Comparison of ENCODE assay signal across 39 cellular contexts in the genomic region with DNA sequence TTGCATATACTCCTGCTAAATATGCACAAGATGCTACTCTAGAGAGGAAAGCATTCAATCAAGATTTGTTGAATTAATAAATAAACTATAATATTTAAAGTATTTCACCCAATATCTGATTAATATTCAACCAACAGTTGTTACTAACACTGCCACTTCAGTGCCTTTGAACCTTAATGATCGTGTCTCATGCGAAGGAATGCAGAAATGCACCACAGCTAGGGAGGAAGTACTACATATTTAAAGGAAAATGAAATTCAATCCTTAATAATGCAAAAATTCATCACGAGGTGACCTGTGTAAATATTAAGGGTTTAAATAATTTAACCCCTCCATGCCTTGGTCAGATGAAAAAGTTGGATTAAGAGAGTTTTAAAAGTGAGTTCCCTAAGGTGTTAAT.
"Had no signal": no experiment of that assay in that cellular context is flagged by ENCODE, and none has a peak within 500 bp of the region (broad histone marks: within the 10 kb centered on the region; RNA-seq: fewer than 3 reads in every experiment).

No MANE protein-coding gene starts in this region.

- H3K27me3 Mint-ChIP-seq: activated naive CD4-positive, alpha-beta T cell treated with anti-CD3 and anti-CD28 coated beads, Interleukin-2, amount 10 ng/mL, durations not matched to agents 7 days and 5 days; activated naive CD4-positive, alpha-beta T cell treated with anti-CD3 and anti-CD28 coated beads, Interleukin-2, amount 50 U/mL, for 24 hours; activated naive CD8-positive, alpha-beta T cell treated with anti-CD3 and anti-CD28 coated beads for 36 hours; activated naive CD8-positive, alpha-beta T cell treated with anti-CD3 and anti-CD28 coated beads, Interleukin-2, amount 10 ng/mL, durations not matched to agents 7 days and 5 days; activated naive CD8-positive, alpha-beta T cell treated with anti-CD3 and anti-CD28 coated beads, Interleukin-2, amount 50 U/mL, for 24 hours; activated T-cell treated with anti-CD3 and anti-CD28 coated beads, Interleukin-2, amount 50 U/mL, for 24 hours; activated T-helper 17 cell treated with anti-CD3 and anti-CD28 coated beads, Interleukin-2, amount 50 U/mL, for 72 hours; brain had no signal

- H3K36me3 Mint-ChIP-seq: activated naive CD4-positive, alpha-beta T cell treated with anti-CD3 and anti-CD28 coated beads, Interleukin-2, amount 10 ng/mL, durations not matched to agents 7 days and 5 days; activated naive CD4-positive, alpha-beta T cell treated with anti-CD3 and anti-CD28 coated beads, Interleukin-2, amount 50 U/mL, for 24 hours; activated naive CD8-positive, alpha-beta T cell; activated naive CD8-positive, alpha-beta T cell treated with anti-CD3 and anti-CD28 coated beads, Interleukin-2, amount 10 ng/mL, durations not matched to agents 7 days and 5 days; brain had no signal

- H3K9me3 Mint-ChIP-seq: activated naive CD4-positive, alpha-beta T cell treated with anti-CD3 and anti-CD28 coated beads, Interleukin-2, amount 10 ng/mL, durations not matched to agents 7 days and 5 days; activated naive CD8-positive, alpha-beta T cell treated with anti-CD3 and anti-CD28 coated beads for 36 hours; activated naive CD8-positive, alpha-beta T cell treated with anti-CD3 and anti-CD28 coated beads, Interleukin-2, amount 50 U/mL, for 24 hours; activated T-cell treated with anti-CD3 and anti-CD28 coated beads, Interleukin-2, amount 50 U/mL, for 24 hours; activated T-cell treated with anti-CD3 and anti-CD28 coated beads, Interleukin-2, amount 50 U/mL, for 4 hours; activated T-helper 1 cell treated with anti-CD3 and anti-CD28 coated beads, Interleukin-12 subunit alpha, Interleukin-12 subunit beta, Interleukin-2, Interleukin-4 antibody, amounts not matched to agents 30 ng/mL and 10 ng/mL and 1 ng/mL, durations not matched to agents 14 hours and 24 hours and 36 hours; activated T-helper 17 cell treated with anti-CD3 and anti-CD28 coated beads, Interleukin-2, amount 50 U/mL, for 72 hours; activated T-helper 2 cell treated with anti-CD3 and anti-CD28 coated beads, Interferon-gamma antibody, Interleukin-2, Interleukin-4, amounts not matched to agents 10 μg/mL and 5 μg/mL and 100 μg/mL, durations not matched to agents 14 hours and 24 hours and 36 hours had no signal

- H3K36me3 ChIP-seq: adrenal gland, ascending aorta, brain microvascular endothelial cell, breast epithelium, cardiac muscle cell had no signal

- H3K27ac ChIP-seq: adrenal gland, ascending aorta, body of pancreas, brain microvascular endothelial cell, breast epithelium, cardiac muscle cell had no signal

- H3K4me3 Mint-ChIP-seq: activated naive CD4-positive, alpha-beta T cell treated with anti-CD3 and anti-CD28 coated beads for 36 hours; activated naive CD4-positive, alpha-beta T cell treated with anti-CD3 and anti-CD28 coated beads, Interleukin-2, amount 10 ng/mL, durations not matched to agents 7 days and 5 days; activated naive CD4-positive, alpha-beta T cell treated with anti-CD3 and anti-CD28 coated beads, Interleukin-2, amount 50 U/mL, for 24 hours; activated naive CD8-positive, alpha-beta T cell; activated naive CD8-positive, alpha-beta T cell treated with anti-CD3 and anti-CD28 coated beads for 36 hours; activated naive CD8-positive, alpha-beta T cell treated with anti-CD3 and anti-CD28 coated beads, Interleukin-2, amount 10 ng/mL, durations not matched to agents 7 days and 5 days; activated naive CD8-positive, alpha-beta T cell treated with anti-CD3 and anti-CD28 coated beads, Interleukin-2, amount 50 U/mL, for 24 hours; activated T-cell treated with anti-CD3 and anti-CD28 coated beads, Interleukin-2, amount 50 U/mL, for 24 hours; activated T-cell treated with anti-CD3 and anti-CD28 coated beads, Interleukin-2, amount 50 U/mL, for 4 hours; activated T-cell treated with anti-CD3 and anti-CD28 coated beads, Interleukin-2, amount 50 U/mL, for 72 hours; activated T-helper 1 cell treated with anti-CD3 and anti-CD28 coated beads, Interleukin-12 subunit alpha, Interleukin-12 subunit beta, Interleukin-2, Interleukin-4 antibody, amounts not matched to agents 30 ng/mL and 10 ng/mL and 1 ng/mL, durations not matched to agents 14 hours and 24 hours and 36 hours; activated T-helper 17 cell treated with anti-CD3 and anti-CD28 coated beads, Interleukin-2, amount 50 U/mL, for 72 hours; brain; central memory CD8-positive, alpha-beta T cell had no signal

- H3K4me3 ChIP-seq: adrenal gland, ascending aorta, body of pancreas, breast epithelium, cardiac muscle cell had no signal

- H3K4me1 Mint-ChIP-seq: activated naive CD4-positive, alpha-beta T cell treated with anti-CD3 and anti-CD28 coated beads, Interleukin-2, amount 10 ng/mL, durations not matched to agents 7 days and 5 days; activated naive CD4-positive, alpha-beta T cell treated with anti-CD3 and anti-CD28 coated beads, Interleukin-2, amount 50 U/mL, for 24 hours; activated T-helper 17 cell treated with anti-CD3 and anti-CD28 coated beads, Interleukin-2, amount 50 U/mL, for 72 hours had no signal

- H3K27ac Mint-ChIP-seq: activated naive CD4-positive, alpha-beta T cell treated with anti-CD3 and anti-CD28 coated beads for 36 hours; activated naive CD4-positive, alpha-beta T cell treated with anti-CD3 and anti-CD28 coated beads, Interleukin-2, amount 10 ng/mL, durations not matched to agents 7 days and 5 days; activated naive CD4-positive, alpha-beta T cell treated with anti-CD3 and anti-CD28 coated beads, Interleukin-2, amount 50 U/mL, for 24 hours; activated naive CD4-positive, alpha-beta T cell treated with anti-CD3 and anti-CD28 coated beads, Interleukin-2, amount 50 U/mL, for 72 hours; activated naive CD8-positive, alpha-beta T cell; activated naive CD8-positive, alpha-beta T cell treated with anti-CD3 and anti-CD28 coated beads for 36 hours; activated naive CD8-positive, alpha-beta T cell treated with anti-CD3 and anti-CD28 coated beads, Interleukin-2, amount 10 ng/mL, durations not matched to agents 7 days and 5 days; activated naive CD8-positive, alpha-beta T cell treated with anti-CD3 and anti-CD28 coated beads, Interleukin-2, amount 50 U/mL, for 24 hours; activated T-cell treated with anti-CD3 and anti-CD28 coated beads, Interleukin-2, amount 50 U/mL, for 24 hours; activated T-cell treated with anti-CD3 and anti-CD28 coated beads, Interleukin-2, amount 50 U/mL, for 72 hours; activated T-helper 1 cell treated with anti-CD3 and anti-CD28 coated beads, Interleukin-12 subunit alpha, Interleukin-12 subunit beta, Interleukin-2, Interleukin-4 antibody, amounts not matched to agents 30 ng/mL and 10 ng/mL and 1 ng/mL, durations not matched to agents 14 hours and 24 hours and 36 hours; activated T-helper 17 cell treated with anti-CD3 and anti-CD28 coated beads, Interleukin-2, amount 50 U/mL, for 72 hours; activated T-helper 2 cell treated with anti-CD3 and anti-CD28 coated beads, Interferon-gamma antibody, Interleukin-2, Interleukin-4, amounts not matched to agents 10 μg/mL and 5 μg/mL and 100 μg/mL, durations not matched to agents 14 hours and 24 hours and 36 hours; brain had no signal

- H3K4me1 ChIP-seq: adrenal gland, ascending aorta, body of pancreas, breast epithelium had no signal

- ATAC-seq: activated naive CD4-positive, alpha-beta T cell treated with anti-CD3 and anti-CD28 coated beads, Interleukin-2, amount 50 U/mL, for 72 hours; activated naive CD8-positive, alpha-beta T cell treated with anti-CD3 and anti-CD28 coated beads, Interleukin-2, amount 50 U/mL, for 24 hours; activated T-cell treated with anti-CD3 and anti-CD28 coated beads, Interleukin-2, amount 50 U/mL, for 4 hours; activated T-cell treated with anti-CD3 and anti-CD28 coated beads, Interleukin-2, amount 50 U/mL, for 72 hours; activated T-helper 17 cell treated with anti-CD3 and anti-CD28 coated beads, Interleukin-2, amount 50 U/mL, for 72 hours; body of pancreas had no signal

- H3K27me3 ChIP-seq: adrenal gland, ascending aorta, body of pancreas, brain microvascular endothelial cell, breast epithelium, cardiac muscle cell had no signal

- DNase-seq: activated effector memory CD4-positive, alpha-beta T cell treated with anti-CD3 and anti-CD28 coated beads, Interleukin-2, amount 50 U/mL, for 16 hours; activated effector memory CD4-positive, alpha-beta T cell treated with Interleukin-2 at 50 U/mL for 16 hours; activated gamma-delta T cell; activated gamma-delta T cell treated with Interleukin-2 at 50 U/mL for 16 hours; activated naive CD4-positive, alpha-beta T cell; activated naive CD4-positive, alpha-beta T cell treated with anti-CD3 and anti-CD28 coated beads for 36 hours; activated naive CD4-positive, alpha-beta T cell treated with anti-CD3 and anti-CD28 coated beads, Interleukin-2, amount 10 ng/mL, durations not matched to agents 7 days and 5 days; activated naive CD4-positive, alpha-beta T cell treated with anti-CD3 and anti-CD28 coated beads, Interleukin-2, amount 50 U/mL, for 16 hours; activated naive CD4-positive, alpha-beta T cell treated with Interleukin-2 at 50 U/mL for 16 hours; activated naive CD8-positive, alpha-beta T cell treated with anti-CD3 and anti-CD28 coated beads for 36 hours; activated naive CD8-positive, alpha-beta T cell treated with anti-CD3 and anti-CD28 coated beads, Interleukin-2, amount 10 ng/mL, durations not matched to agents 7 days and 5 days; activated naive CD8-positive, alpha-beta T cell treated with anti-CD3 and anti-CD28 coated beads, Interleukin-2, amount 50 U/mL, for 24 hours; activated T-cell treated with anti-CD3 and anti-CD28 coated beads for 4 hours; activated T-cell treated with anti-CD3 and anti-CD28 coated beads, Interleukin-2, amount 50 U/mL, for 1 hour; activated T-cell treated with anti-CD3 and anti-CD28 coated beads, Interleukin-2, amount 50 U/mL, for 24 hours; activated T-cell treated with anti-CD3 and anti-CD28 coated beads, Interleukin-2, amount 50 U/mL, for 4 hours; activated T-cell treated with anti-CD3 and anti-CD28 coated beads, Interleukin-2, amount 50 U/mL, for 48 hours; activated T-cell treated with anti-CD3 and anti-CD28 coated beads, Interleukin-2, amount 50 U/mL, for 72 hours; adrenal gland; amniotic stem cell; amygdala; anterior cingulate cortex; aorta; body of pancreas; brain microvascular endothelial cell; caudate nucleus; central memory CD4-positive, alpha-beta T cell; cerebellar nuclear complex had no signal

- H3K9me3 ChIP-seq: adrenal gland, ascending aorta, body of pancreas had no signal
